ENCODE assay signal across 24 cellular contexts in the genomic region with DNA sequence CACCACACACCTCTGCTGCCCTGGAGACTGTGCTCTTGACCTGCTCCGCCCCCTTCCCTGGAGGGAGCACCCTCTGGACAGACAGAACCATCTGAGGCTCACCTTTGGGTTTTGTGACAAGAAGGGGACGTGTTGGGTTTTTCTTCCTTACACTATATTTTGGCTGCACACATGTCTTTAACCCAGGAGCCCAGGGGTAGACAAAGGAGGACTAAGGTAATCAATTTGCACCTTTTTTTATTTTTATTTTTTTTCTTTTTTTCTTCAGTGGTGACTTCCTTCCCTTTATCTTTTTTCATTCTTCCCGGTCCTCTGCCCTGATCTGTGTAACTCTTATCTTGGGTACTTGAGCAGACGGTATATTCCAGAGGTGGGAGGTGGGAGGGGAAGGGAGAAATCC. TPM values are rescaled to one million over a fixed set of nuclear protein-coding genes. Genes with fewer than 3 reads are reported as not detected.
DNase-seq lines count a peak whose midpoint lies in the region; ATAC-seq, FAIRE-seq and TF ChIP-seq lines count a peak whose summit lies in the region.
"Had no signal": no experiment of that assay in that cellular context is flagged by ENCODE, and none has a peak within 500 bp of the region (broad histone marks: within the 10 kb centered on the region; RNA-seq: fewer than 3 reads in every experiment).

No MANE protein-coding gene starts in this region.

- in situ Hi-C loops in K562 (cut with MboI), result no loop called here

- H2AFZ ChIP-seq in K562 (ENCODE audit: low read depth, low read length), result no peak overlapping the region
- H2AFZ ChIP-seq: GM23338 had no signal

- CTCF ChIA-PET in K562 (lab: Yijun Ruan, JAX; ENCODE audit: low intra/inter-chr PET ratio), result no interaction called here
- CTCF ChIA-PET in activated CD4-positive, alpha-beta memory T cell treated with anti-CD3 and anti-CD28 coated beads for 36 hours (lab: Charles Lee), result no interaction called here

- no peaks in the 10 kb centered on the region for H3K79me2 ChIP-seq in K562 (ENCODE audit: control insufficient read depth, insufficient read depth, low read length)

- H3K9me3 Mint-ChIP-seq in progenitor cell of endocrine pancreas (ENCODE audit: low read depth), result no peaks in the 10 kb centered on the region
- no peaks in the 10 kb centered on the region for H3K9me3 Mint-ChIP-seq in activated CD4-positive, alpha-beta memory T cell treated with anti-CD3 and anti-CD28 coated beads for 36 hours
- H3K9me3 Mint-ChIP-seq: CD8-positive, alpha-beta T cell; GM23338; H9; HFFc6 had no signal

- peaks cover 9% of the 10 kb centered on the region for H3K36me3 Mint-ChIP-seq in T-helper 17 cell (ENCODE audit: low read depth)
- peaks cover 18% of the 10 kb centered on the region for H3K36me3 Mint-ChIP-seq in progenitor cell of endocrine pancreas (ENCODE audit: insufficient read depth)
- H3K36me3 Mint-ChIP-seq in activated CD4-positive, alpha-beta memory T cell treated with anti-CD3 and anti-CD28 coated beads for 36 hours, result peaks cover 35% of the 10 kb centered on the region

- H3K27ac Mint-ChIP-seq in T-helper 17 cell (peak overlapping the region; percentile 3), progenitor cell of endocrine pancreas (peak overlapping the region; percentile 56)
- H3K27ac Mint-ChIP-seq in activated CD4-positive, alpha-beta memory T cell treated with anti-CD3 and anti-CD28 coated beads for 36 hours, result no peak overlapping the region
- H3K27ac Mint-ChIP-seq: CD8-positive, alpha-beta T cell; GM23338; H9; HFFc6 had no signal

- H3K36me3 ChIP-seq in K562 (ENCODE audit: control insufficient read depth, insufficient read depth, low read length) (peaks cover 73% of the 10 kb centered on the region), upper lobe of right lung (peaks cover 75% of the 10 kb centered on the region)

- peaks cover 8% of the 10 kb centered on the region for H3K4me1 Mint-ChIP-seq in T-helper 17 cell
- no peaks in the 10 kb centered on the region for H3K4me1 Mint-ChIP-seq in progenitor cell of endocrine pancreas (ENCODE audit: low read depth)
- H3K4me1 Mint-ChIP-seq in activated CD4-positive, alpha-beta memory T cell treated with anti-CD3 and anti-CD28 coated beads for 36 hours (ENCODE audit: low read depth), result peaks cover 5% of the 10 kb centered on the region
- H3K4me1 Mint-ChIP-seq: H9 had no signal

- H3K9me1 ChIP-seq in K562 (ENCODE audit: control insufficient read depth, insufficient read depth, low read length), result no peaks in the 10 kb centered on the region

- H3K27ac ChIP-seq in K562 (ENCODE audit: extremely low read depth, low read depth, low read length), result no peak overlapping the region
- no peak overlapping the region for H3K27ac ChIP-seq in upper lobe of right lung
- H3K27ac ChIP-seq: C4-2B had no signal

- TF ChIP-seq POLR2A in K562 (conservative IDR thresholded peaks at IDR 0.05), result no peak

- 0 out of 2 replicates have a peak, but pooled peaks cover 4% of the 10 kb centered on the region for H4K20me1 ChIP-seq in K562 (replicated peaks; ENCODE audit: control insufficient read depth, insufficient read depth, low read length)

- no peak for TF ChIP-seq CTCF in K562 (IDR thresholded peaks at IDR 0.05 in 2 of 3, conservative IDR thresholded peaks at IDR 0.05 in 1 of 3; ENCODE audit: insufficient read depth in 2 of 3, low read depth in 1 of 3, low read length in 3 of 3)
- no peak for TF ChIP-seq CTCF in progenitor cell of endocrine pancreas (IDR thresholded peaks at IDR 0.05; ENCODE audit: unreplicated experiment)
- no peak for TF ChIP-seq CTCF in upper lobe of right lung (IDR thresholded peaks at IDR 0.05)

- POLR2A ChIA-PET in K562 (lab: Yijun Ruan, JAX), result interaction anchor here (1.0 to 1.7 kb wide), 2 partner anchors 11 to 29 kb away, joined by 4 to 5 read pairs; a partner anchor contains a TSS
- POLR2A ChIA-PET in activated CD4-positive, alpha-beta memory T cell treated with anti-CD3 and anti-CD28 coated beads for 36 hours (lab: Charles Lee), result no interaction called here

- H3K4me3 ChIP-seq in K562 (no peak overlapping the region), upper lobe of right lung (no peak overlapping the region)
- H3K4me3 ChIP-seq: GM12878, GM23338 had no signal

- H3K9me3 ChIP-seq in T-helper 17 cell (ENCODE audit: control insufficient read depth, low read length, poor library complexity, severe bottlenecking), result no peaks in the 10 kb centered on the region
- H3K9me3 ChIP-seq in K562 (replicated peaks; ENCODE audit: control insufficient read depth, insufficient read depth, low read depth, low read length), result no peaks in the 10 kb centered on the region
- H3K9me3 ChIP-seq in upper lobe of right lung, result no peaks in the 10 kb centered on the region
- H3K9me3 ChIP-seq: Caco-2 had no signal

- intact Hi-C loops in K562 (cut with micrococcal nuclease), result no loop called here
- intact Hi-C loops in upper lobe of right lung (cut with DNase I), result no loop called here
- intact Hi-C loops in activated CD4-positive, alpha-beta memory T cell treated with anti-CD3 and anti-CD28 coated beads for 36 hours (cut with micrococcal nuclease), result no loop called here

- H3K4me1 ChIP-seq in K562 (replicated peaks in 1 of 2; ENCODE audit: control insufficient read depth in 2 of 2, insufficient read depth in 2 of 2, low read length in 2 of 2) (peaks cover 0 to 4% of the 10 kb centered on the region in 2 experiments; a peak in 3 of 5 replicates), upper lobe of right lung (no peaks in the 10 kb centered on the region)
- H3K4me1 ChIP-seq: Caco-2 had no signal

- TF ChIP-seq EP300 in K562 (IDR thresholded peaks at IDR 0.05; ENCODE audit: low read length), result no peak

- ATAC-seq in T-helper 17 cell (no peak), K562 (peak; percentile 57), upper lobe of right lung (peak; percentile 28)
- ATAC-seq: CD8-positive, alpha-beta T cell; GM12878; GM23338; HCT116 had no signal

- peak overlapping the region in 1 of 2 experiments; percentile 46; a peak in 1 of 4 replicates for H3K9ac ChIP-seq in K562 (ENCODE audit: insufficient read depth in 1 of 2, low read depth in 2 of 2, low read length in 2 of 2)

- no peak for TF ChIP-seq RAD21 in K562 (CRISPR knock-in tag; conservative IDR thresholded peaks at IDR 0.05 in 1 of 2, IDR thresholded peaks at IDR 0.05 in 1 of 2)

- H3K4me3 Mint-ChIP-seq in T-helper 17 cell (no peak overlapping the region), progenitor cell of endocrine pancreas (ENCODE audit: low read depth) (no peak overlapping the region)
- H3K4me3 Mint-ChIP-seq in activated CD4-positive, alpha-beta memory T cell treated with anti-CD3 and anti-CD28 coated beads for 36 hours, result no peak overlapping the region
- H3K4me3 Mint-ChIP-seq: CD4-positive, CD25-positive, alpha-beta regulatory T cell; CD8-positive, alpha-beta T cell; GM23338; H9; HFFc6 had no signal

- no TSS peak for BruUV-seq in K562 (replicated peaks; lab: Mats Ljungman, UMichigan)

- H3K27me3 ChIP-seq in K562 (ENCODE audit: control insufficient read depth in 2 of 2, insufficient read depth in 2 of 2, low read length in 2 of 2), result no peaks in the 10 kb centered on the region
- H3K27me3 ChIP-seq in upper lobe of right lung, result no peaks in the 10 kb centered on the region

- DNase-seq in T-helper 17 cell, result no peak
- no peak for DNase-seq in K562 (ENCODE audit: extremely low read depth in 1 of 4, low spot score in 3 of 4)
- DNase-seq in progenitor cell of endocrine pancreas (ENCODE audit: low spot score, unreplicated experiment), result no peak
- DNase-seq in upper lobe of right lung, result no peak
- DNase-seq in DMS 273 treated with DMSO at 0.1 percent for 48 hours (lab: John Stamatoyannopoulos, UW), result no peak
- DNase-seq in C1 segment of cervical spinal cord (lab: John Stamatoyannopoulos, UW), result no peak
- DNase-seq in activated CD4-positive, alpha-beta memory T cell treated with anti-CD3 and anti-CD28 coated beads for 36 hours, result no peak
- DNase-seq: Caco-2; CD4-positive, CD25-positive, alpha-beta regulatory T cell; CD8-positive, alpha-beta T cell; DMS79; EL; GDM1; H9; HFFc6 had no signal

- H3K4me2 ChIP-seq in K562 (ENCODE audit: insufficient read depth, low read length), result no peak overlapping the region
- H3K4me2 ChIP-seq: GM23338 had no signal

- FAIRE-seq in K562 (lab: Jason Lieb, UNC), result no peak
- FAIRE-seq: GM12878, GM19239 had no signal

- no peaks in the 10 kb centered on the region for H3K27me3 Mint-ChIP-seq in T-helper 17 cell
- H3K27me3 Mint-ChIP-seq in progenitor cell of endocrine pancreas, result no peaks in the 10 kb centered on the region
- no peaks in the 10 kb centered on the region for H3K27me3 Mint-ChIP-seq in activated CD4-positive, alpha-beta memory T cell treated with anti-CD3 and anti-CD28 coated beads for 36 hours
- H3K27me3 Mint-ChIP-seq: CD4-positive, CD25-positive, alpha-beta regulatory T cell had no signal

- WGBS in K562 (ENCODE audit: insufficient coverage, low coverage, missing lambda C conversion rate), result 50% methylated on average over 4 of the region's 4 CpGs

RNA-seq across cellular contexts. Expression of a gene that starts 8.5 kb away (rescaled TPM):
- total RNA-seq in T-helper 17 cell, result 10 to 100 TPM; 22.9 to 24.6 TPM
- 55.3 and 89.3 TPM in 2 replicates for total RNA-seq in K562 (2011; cell fraction: chromatin; rRNA removed; ENCODE audit: low replicate concordance)
- total RNA-seq in K562 (2011; cell fraction: nucleolus; rRNA removed), result 49.7 and 53.2 TPM in 2 replicates
- 72.7 and 98.9 TPM in 2 replicates for total RNA-seq in K562 (2011; cell fraction: nucleoplasm; rRNA removed)
- total RNA-seq in K562 (2014; rRNA removed), result 38.6 and 51.4 TPM in 2 replicates
- total RNA-seq in K562 (2014; rRNA removed; fragmentation: Illumina TruSeq; extraction: Trizol), result 33.0 and 33.5 TPM in 2 replicates
- 46.4 TPM in 2 replicates for total RNA-seq in K562 (2015; rRNA removed; fragmentation: Illumina TruSeq; extraction: Trizol)
- total RNA-seq in K562 (2021), result 50.2 and 54.5 TPM in 2 replicates
- polyA plus RNA-seq in K562 (2011; rRNA removed), result 39.3 and 42.9 TPM in 2 replicates
- 33.2 and 42.7 TPM in 2 replicates for polyA plus RNA-seq in K562 (2011; cell fraction: cytosol; rRNA removed)
- 124 and 140 TPM in 2 replicates for polyA plus RNA-seq in K562 (2011; cell fraction: nucleus; rRNA removed)
- polyA plus RNA-seq in K562 (2012), result 29.5 and 40.7 TPM in 2 replicates
- polyA plus RNA-seq in K562 (2014; fragmentation: Illumina TruSeq; extraction: Trizol), result 39.4 and 40.9 TPM in 2 replicates
- polyA plus RNA-seq in K562 (2014; fragmentation: Nextera tagmentation; extraction: Ambion mirVana), result 10 to 100 TPM in 1 of 2 experiments, 1 to 10 TPM in 1; 9.2 to 15.2 TPM
- polyA plus RNA-seq in K562 (2014; rRNA removed), result 43.6 and 46.7 TPM in 2 replicates
- 30.3 and 32.5 TPM in 2 replicates for polyA minus RNA-seq in K562 (2011; rRNA and poly(A)+ RNA removed)
- polyA minus RNA-seq in K562 (2011; cell fraction: cytosol; rRNA and poly(A)+ RNA removed), result 19.4 and 20.2 TPM in 2 replicates
- 13.7 and 22.8 TPM in 2 replicates for polyA minus RNA-seq in K562 (2011; cell fraction: nucleus; rRNA and poly(A)+ RNA removed)
- total RNA-seq in progenitor cell of endocrine pancreas, result 55.2 and 55.6 TPM in 2 replicates
- 47.5 TPM for total RNA-seq in upper lobe of right lung
- 10 to 100 TPM; 77.4 to 78.2 TPM for total RNA-seq in activated CD4-positive, alpha-beta memory T cell treated with anti-CD3 and anti-CD28 coated beads for 36 hours

RNA-seq across cellular contexts. Expression of a gene that starts 29.4 kb away (rescaled TPM):
- total RNA-seq in T-helper 17 cell, result 1 to 10 TPM; 4.7 to 4.9 TPM
- 11.5 and 23.4 TPM in 2 replicates for total RNA-seq in K562 (2011; cell fraction: chromatin; rRNA removed; ENCODE audit: low replicate concordance)
- total RNA-seq in K562 (2011; cell fraction: nucleolus; rRNA removed), result 20.0 and 22.0 TPM in 2 replicates
- 16.6 and 19.8 TPM in 2 replicates for total RNA-seq in K562 (2011; cell fraction: nucleoplasm; rRNA removed)
- total RNA-seq in K562 (2014; rRNA removed), result 51.9 and 59.5 TPM in 2 replicates
- total RNA-seq in K562 (2014; rRNA removed; fragmentation: Illumina TruSeq; extraction: Trizol), result 14.3 and 17.3 TPM in 2 replicates
- 42.2 and 44.4 TPM in 2 replicates for total RNA-seq in K562 (2015; rRNA removed; fragmentation: Illumina TruSeq; extraction: Trizol)
- total RNA-seq in K562 (2021), result 48.0 and 50.6 TPM in 2 replicates
- polyA plus RNA-seq in K562 (2011; rRNA removed), result 29.3 and 29.4 TPM in 2 replicates
- 38.3 and 45.4 TPM in 2 replicates for polyA plus RNA-seq in K562 (2011; cell fraction: cytosol; rRNA removed)
- 22.5 and 26.4 TPM in 2 replicates for polyA plus RNA-seq in K562 (2011; cell fraction: nucleus; rRNA removed)
- polyA plus RNA-seq in K562 (2012), result 44.3 and 77.3 TPM in 2 replicates
- 31.7 and 45.4 TPM in 2 replicates for polyA plus RNA-seq in K562 (2014; fragmentation: Illumina TruSeq; extraction: Trizol)
- polyA plus RNA-seq in K562 (2014; fragmentation: Nextera tagmentation; extraction: Ambion mirVana), result 10 to 100 TPM in 1 of 2 experiments, 1 to 10 TPM in 1; 5.7 to 14.5 TPM
- 54.5 and 56.6 TPM in 2 replicates for polyA plus RNA-seq in K562 (2014; rRNA removed)
- 15.4 and 16.3 TPM in 2 replicates for polyA minus RNA-seq in K562 (2011; rRNA and poly(A)+ RNA removed)
- polyA minus RNA-seq in K562 (2011; cell fraction: cytosol; rRNA and poly(A)+ RNA removed), result 16.2 and 17.0 TPM in 2 replicates
- polyA minus RNA-seq in K562 (2011; cell fraction: nucleus; rRNA and poly(A)+ RNA removed), result 7.1 and 7.9 TPM in 2 replicates
- 15.5 and 16.5 TPM in 2 replicates for total RNA-seq in progenitor cell of endocrine pancreas
- 2.7 TPM for total RNA-seq in upper lobe of right lung
- total RNA-seq in activated CD4-positive, alpha-beta memory T cell treated with anti-CD3 and anti-CD28 coated beads for 36 hours, result 10 to 100 TPM; 13.4 to 14.8 TPM

RNA-seq across cellular contexts. Expression of a gene that starts 34.5 kb away (rescaled TPM):
- total RNA-seq in T-helper 17 cell (1 to 10 TPM; 3.2 to 4.1 TPM), K562 (2014; rRNA removed) (12.4 and 12.6 TPM in 2 replicates), K562 (2014; rRNA removed; fragmentation: Illumina TruSeq; extraction: Trizol) (10.6 and 11.5 TPM in 2 replicates), K562 (2015; rRNA removed; fragmentation: Illumina TruSeq; extraction: Trizol) (12.7 and 13.2 TPM in 2 replicates), K562 (2021) (6.6 and 8.1 TPM in 2 replicates), progenitor cell of endocrine pancreas (5.1 and 5.6 TPM in 2 replicates), upper lobe of right lung (1.2 TPM)
- 18.6 and 38.8 TPM in 2 replicates for total RNA-seq in K562 (2011; cell fraction: chromatin; rRNA removed; ENCODE audit: low replicate concordance)
- total RNA-seq in K562 (2011; cell fraction: nucleolus; rRNA removed), result 26.5 and 29.7 TPM in 2 replicates
- total RNA-seq in K562 (2011; cell fraction: nucleoplasm; rRNA removed), result 17.0 and 24.6 TPM in 2 replicates
- polyA plus RNA-seq in K562 (2011; rRNA removed) (10.6 and 10.7 TPM in 2 replicates), K562 (2014; fragmentation: Illumina TruSeq; extraction: Trizol) (14.9 and 16.5 TPM in 2 replicates), K562 (2014; fragmentation: Nextera tagmentation; extraction: Ambion mirVana) (10 to 100 TPM in 1 of 2 experiments, 1 to 10 TPM in 1; 8.4 to 10.4 TPM), K562 (2014; rRNA removed) (12.4 and 13.9 TPM in 2 replicates)
- polyA plus RNA-seq in K562 (2011; cell fraction: cytosol; rRNA removed), result 7.5 and 8.4 TPM in 2 replicates
- 11.3 and 15.9 TPM in 2 replicates for polyA plus RNA-seq in K562 (2011; cell fraction: nucleus; rRNA removed)
- polyA plus RNA-seq in K562 (2012), result 6.8 and 7.8 TPM in 2 replicates
- polyA minus RNA-seq in K562 (2011; rRNA and poly(A)+ RNA removed), result 5.3 and 6.4 TPM in 2 replicates
- 4.1 and 4.3 TPM in 2 replicates for polyA minus RNA-seq in K562 (2011; cell fraction: cytosol; rRNA and poly(A)+ RNA removed)
- 8.9 and 14.0 TPM in 2 replicates for polyA minus RNA-seq in K562 (2011; cell fraction: nucleus; rRNA and poly(A)+ RNA removed)
- total RNA-seq in activated CD4-positive, alpha-beta memory T cell treated with anti-CD3 and anti-CD28 coated beads for 36 hours, result 1 to 10 TPM; 4.5 to 5.2 TPM

RNA-seq across cellular contexts. Expression of a gene that starts 37.9 kb away (rescaled TPM):
- total RNA-seq in T-helper 17 cell, result not detected
- 0.37 and 0.56 TPM in 2 replicates for total RNA-seq in K562 (2011; cell fraction: chromatin; rRNA removed; ENCODE audit: low replicate concordance)
- total RNA-seq in K562 (2011; cell fraction: nucleolus; rRNA removed), result 0.26 and 0.83 TPM in 2 replicates
- total RNA-seq in K562 (2011; cell fraction: nucleoplasm; rRNA removed), result 0.38 and 0.44 TPM in 2 replicates
- not detected in 2 replicates for total RNA-seq in K562 (2014; rRNA removed)
- total RNA-seq in K562 (2014; rRNA removed; fragmentation: Illumina TruSeq; extraction: Trizol), result not detected in 2 replicates
- total RNA-seq in K562 (2015; rRNA removed; fragmentation: Illumina TruSeq; extraction: Trizol), result not detected in 2 replicates
- total RNA-seq in K562 (2021), result not detected in 2 replicates
- polyA plus RNA-seq in K562 (2011; rRNA removed), result not detected in 2 replicates
- 0.03 TPM in 1 of 2 replicates, not detected in the other for polyA plus RNA-seq in K562 (2011; cell fraction: cytosol; rRNA removed)
- 0.08 and 0.09 TPM in 2 replicates for polyA plus RNA-seq in K562 (2011; cell fraction: nucleus; rRNA removed)
- polyA plus RNA-seq in K562 (2012), result 0.04 and 0.26 TPM in 2 replicates
- polyA plus RNA-seq in K562 (2014; fragmentation: Illumina TruSeq; extraction: Trizol), result not detected in 2 replicates
- polyA plus RNA-seq in K562 (2014; fragmentation: Nextera tagmentation; extraction: Ambion mirVana), result not detected
- polyA plus RNA-seq in K562 (2014; rRNA removed), result not detected in 2 replicates
- 0.11 and 0.12 TPM in 2 replicates for polyA minus RNA-seq in K562 (2011; rRNA and poly(A)+ RNA removed)
- polyA minus RNA-seq in K562 (2011; cell fraction: cytosol; rRNA and poly(A)+ RNA removed), result not detected in 2 replicates
- 0.27 and 0.78 TPM in 2 replicates for polyA minus RNA-seq in K562 (2011; cell fraction: nucleus; rRNA and poly(A)+ RNA removed)
- total RNA-seq in progenitor cell of endocrine pancreas, result not detected in 2 replicates
- not detected for total RNA-seq in upper lobe of right lung
- not detected for total RNA-seq in activated CD4-positive, alpha-beta memory T cell treated with anti-CD3 and anti-CD28 coated beads for 36 hours
- total RNA-seq: A172; A673; Caco-2; CD4-positive, CD25-positive, alpha-beta regulatory T cell; CD8-positive, alpha-beta T cell; GM23338; H4; H9; HFFc6 had no signal
- polyA plus RNA-seq: BJ had no signal

RNA-seq across cellular contexts. Expression of a gene that starts 51.2 kb away (rescaled TPM):
- total RNA-seq in T-helper 17 cell (10 to 100 TPM; 13.1 to 18.8 TPM), K562 (2014; rRNA removed) (5.0 and 8.6 TPM in 2 replicates), K562 (2014; rRNA removed; fragmentation: Illumina TruSeq; extraction: Trizol) (8.3 and 8.4 TPM in 2 replicates), K562 (2015; rRNA removed; fragmentation: Illumina TruSeq; extraction: Trizol) (7.6 and 7.8 TPM in 2 replicates), K562 (2021) (12.1 and 14.1 TPM in 2 replicates), progenitor cell of endocrine pancreas (43.2 and 49.2 TPM in 2 replicates), upper lobe of right lung (22.3 TPM)
- 56.9 and 137 TPM in 2 replicates for total RNA-seq in K562 (2011; cell fraction: chromatin; rRNA removed; ENCODE audit: low replicate concordance)
- total RNA-seq in K562 (2011; cell fraction: nucleolus; rRNA removed), result 60.9 and 62.4 TPM in 2 replicates
- total RNA-seq in K562 (2011; cell fraction: nucleoplasm; rRNA removed), result 56.3 and 58.4 TPM in 2 replicates
- polyA plus RNA-seq in K562 (2011; rRNA removed) (7.7 and 9.0 TPM in 2 replicates), K562 (2014; fragmentation: Illumina TruSeq; extraction: Trizol) (7.2 and 7.3 TPM in 2 replicates), K562 (2014; fragmentation: Nextera tagmentation; extraction: Ambion mirVana) (1 to 10 TPM; 6.2 to 6.8 TPM), K562 (2014; rRNA removed) (10.4 and 12.9 TPM in 2 replicates)
- polyA plus RNA-seq in K562 (2011; cell fraction: cytosol; rRNA removed), result 8.2 and 9.2 TPM in 2 replicates
- 47.7 and 56.1 TPM in 2 replicates for polyA plus RNA-seq in K562 (2011; cell fraction: nucleus; rRNA removed)
- polyA plus RNA-seq in K562 (2012), result 13.3 and 20.9 TPM in 2 replicates
- polyA minus RNA-seq in K562 (2011; rRNA and poly(A)+ RNA removed), result 13.7 and 15.3 TPM in 2 replicates
- polyA minus RNA-seq in K562 (2011; cell fraction: cytosol; rRNA and poly(A)+ RNA removed), result 4.9 and 6.8 TPM in 2 replicates
- 20.2 and 22.9 TPM in 2 replicates for polyA minus RNA-seq in K562 (2011; cell fraction: nucleus; rRNA and poly(A)+ RNA removed)
- total RNA-seq in activated CD4-positive, alpha-beta memory T cell treated with anti-CD3 and anti-CD28 coated beads for 36 hours, result 1 to 10 TPM; 7.8 to 9.9 TPM
